ENCODE assay signal across 8 cellular contexts in genomic region chr17:57911834-57912673, GRCh38. TPM values are rescaled to one million over a fixed set of nuclear protein-coding genes. Genes with fewer than 3 reads are reported as not detected.
DNase-seq lines count a peak whose midpoint lies in the region; ATAC-seq lines count a peak whose summit lies in the region.

No MANE protein-coding gene starts in this region.

- H3K4me1 Mint-ChIP-seq in activated T-helper 17 cell treated with anti-CD3 and anti-CD28 coated beads, Interleukin-2, amount 50 U/mL, for 72 hours, result no peaks in the 10 kb centered on the region
- no peaks in the 10 kb centered on the region for H3K4me1 Mint-ChIP-seq in activated CD4-positive, alpha-beta T cell treated with anti-CD3 and anti-CD28 coated beads, Interleukin-2, amount 10 ng/mL, durations not matched to agents 7 days and 5 days

- H3K9ac ChIP-seq in adipocyte (ENCODE audit: low read length), result no peak overlapping the region

- H3K36me3 ChIP-seq in adipocyte (ENCODE audit: control insufficient read depth, insufficient read depth, low read length, severe bottlenecking), result no peaks in the 10 kb centered on the region

- peaks cover 39% of the 10 kb centered on the region for H3K4me1 ChIP-seq in adipocyte (ENCODE audit: control insufficient read depth, insufficient read depth, low read length)

- DNase-seq in NCI-H1105 (lab: John Stamatoyannopoulos, UW) (peak; percentile 93), adipocyte (ENCODE audit: low read depth) (no peak), inferior parietal cortex (ENCODE audit: extremely low spot score) (peak; percentile 88)
- DNase-seq in activated CD8-positive, alpha-beta memory T cell treated with anti-CD3 and anti-CD28 coated beads, Interleukin-2, amount 50 U/mL, for 48 hours, result no peak
- DNase-seq in activated CD4-positive, alpha-beta T cell treated with anti-CD3 and anti-CD28 coated beads, Interleukin-2, amount 10 ng/mL, durations not matched to agents 7 days and 5 days, result no peak

- H3K27ac ChIP-seq in temporal lobe (ENCODE audit: low read depth, low read length), result peak overlapping the region; percentile 96

- H3K4me3 ChIP-seq in adipocyte (ENCODE audit: low read length), result peak overlapping the region; percentile 40

- CTCF ChIA-PET in activated CD4-positive, alpha-beta T cell treated with anti-CD3 and anti-CD28 coated beads, Interleukin-2, amount 10 ng/mL, durations not matched to agents 7 days and 5 days (lab: Charles Lee), result no interaction called here

- H3K36me3 Mint-ChIP-seq in activated T-helper 17 cell treated with anti-CD3 and anti-CD28 coated beads, Interleukin-2, amount 50 U/mL, for 72 hours (ENCODE audit: low read depth), result no peaks in the 10 kb centered on the region
- H3K36me3 Mint-ChIP-seq in activated CD4-positive, alpha-beta T cell treated with anti-CD3 and anti-CD28 coated beads, Interleukin-2, amount 10 ng/mL, durations not matched to agents 7 days and 5 days (ENCODE audit: low read depth), result no peaks in the 10 kb centered on the region

- peaks cover 4% of the 10 kb centered on the region for H3K27me3 Mint-ChIP-seq in activated T-helper 17 cell treated with anti-CD3 and anti-CD28 coated beads, Interleukin-2, amount 50 U/mL, for 72 hours
- H3K27me3 Mint-ChIP-seq in activated CD4-positive, alpha-beta T cell treated with anti-CD3 and anti-CD28 coated beads, Interleukin-2, amount 10 ng/mL, durations not matched to agents 7 days and 5 days, result peaks cover 2% of the 10 kb centered on the region

- no peak for ATAC-seq in activated T-helper 17 cell treated with anti-CD3 and anti-CD28 coated beads, Interleukin-2, amount 50 U/mL, for 72 hours (replicated peaks)
- ATAC-seq in GM21737 (IDR thresholded peaks at IDR 0.05; ENCODE audit: unreplicated experiment), result no peak

- H3K9me3 ChIP-seq in adipocyte (ENCODE audit: control insufficient read depth, low read length), result no peaks in the 10 kb centered on the region

- H3K27me3 ChIP-seq in adipocyte (replicated peaks; ENCODE audit: control insufficient read depth, insufficient read depth, low read length), result no peaks in the 10 kb centered on the region

- no peaks in the 10 kb centered on the region for H3K9me3 Mint-ChIP-seq in activated T-helper 17 cell treated with anti-CD3 and anti-CD28 coated beads, Interleukin-2, amount 50 U/mL, for 72 hours
- H3K9me3 Mint-ChIP-seq in activated CD4-positive, alpha-beta T cell treated with anti-CD3 and anti-CD28 coated beads, Interleukin-2, amount 10 ng/mL, durations not matched to agents 7 days and 5 days, result no peaks in the 10 kb centered on the region

- no peak overlapping the region for H3K27ac Mint-ChIP-seq in activated T-helper 17 cell treated with anti-CD3 and anti-CD28 coated beads, Interleukin-2, amount 50 U/mL, for 72 hours
- no peak overlapping the region for H3K27ac Mint-ChIP-seq in activated CD4-positive, alpha-beta T cell treated with anti-CD3 and anti-CD28 coated beads, Interleukin-2, amount 10 ng/mL, durations not matched to agents 7 days and 5 days

- POLR2A ChIA-PET in activated CD4-positive, alpha-beta T cell treated with anti-CD3 and anti-CD28 coated beads, Interleukin-2, amount 10 ng/mL, durations not matched to agents 7 days and 5 days (lab: Charles Lee), result no interaction called here

- H3K4me3 Mint-ChIP-seq in activated T-helper 17 cell treated with anti-CD3 and anti-CD28 coated beads, Interleukin-2, amount 50 U/mL, for 72 hours, result no peak overlapping the region
- no peak overlapping the region for H3K4me3 Mint-ChIP-seq in activated CD4-positive, alpha-beta T cell treated with anti-CD3 and anti-CD28 coated beads, Interleukin-2, amount 10 ng/mL, durations not matched to agents 7 days and 5 days

RNA-seq across cellular contexts. Expression of gene CUEDC1, which starts 43.2 kb away (rescaled TPM):
- 9.1 TPM for total RNA-seq in temporal lobe
- total RNA-seq in activated T-helper 17 cell treated with anti-CD3 and anti-CD28 coated beads, Interleukin-2, amount 50 U/mL, for 72 hours, result under 1 TPM; 0.15 to 0.56 TPM
- total RNA-seq in activated CD4-positive, alpha-beta T cell treated with anti-CD3 and anti-CD28 coated beads, Interleukin-2, amount 10 ng/mL, durations not matched to agents 7 days and 5 days, result under 1 TPM in 1 of 2 experiments, not detected in 1; 0.47 TPM

Comparison
In these comparisons a context has a peak if more than half of its experiments do, and no peak if none do; other contexts are left out.
1. DNase-seq: peak in NCI-H1105 (single experiment) and inferior parietal cortex (single experiment); none in adipocyte (single experiment), activated CD8-positive, alpha-beta memory T cell treated with anti-CD3 and anti-CD28 coated beads, Interleukin-2, amount 50 U/mL, for 48 hours (single experiment) and activated CD4-positive, alpha-beta T cell treated with anti-CD3 and anti-CD28 coated beads, Interleukin-2, amount 10 ng/mL, durations not matched to agents 7 days and 5 days (single experiment).